Comparison of ENCODE assay signal across 1 cellular context in the genomic region with DNA sequence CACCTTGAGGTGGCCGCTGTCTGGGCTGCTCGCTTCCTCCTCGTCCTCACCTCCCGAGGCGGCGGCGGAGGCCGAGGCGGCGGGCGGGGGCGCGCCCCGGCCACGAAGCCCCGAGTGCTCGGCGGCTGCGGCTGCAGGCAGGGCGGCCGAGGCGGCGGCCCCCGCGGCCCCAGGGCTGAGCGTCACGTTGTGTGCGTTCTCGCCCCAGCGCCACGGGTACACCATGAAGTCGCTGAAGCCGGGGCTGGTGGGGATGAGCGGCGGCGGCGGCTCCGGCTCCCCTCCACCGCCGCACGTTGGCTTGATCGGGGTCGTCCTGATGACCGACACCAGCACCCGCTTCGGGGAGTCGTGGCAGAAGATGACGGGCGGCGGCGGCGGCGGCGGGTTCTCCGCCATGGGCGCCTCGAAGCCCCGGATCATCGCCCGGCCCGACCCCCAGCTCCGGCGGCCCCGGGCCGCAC.
TF ChIP-seq lines count a peak whose summit lies in the region.

No MANE protein-coding gene starts in this region.

TF ChIP-seq in HepG2, 621 proteins besides CTCF, POLR2A, EP300 and RAD21 (continued from another document):
- TF ChIP-seq, protein P1, sequence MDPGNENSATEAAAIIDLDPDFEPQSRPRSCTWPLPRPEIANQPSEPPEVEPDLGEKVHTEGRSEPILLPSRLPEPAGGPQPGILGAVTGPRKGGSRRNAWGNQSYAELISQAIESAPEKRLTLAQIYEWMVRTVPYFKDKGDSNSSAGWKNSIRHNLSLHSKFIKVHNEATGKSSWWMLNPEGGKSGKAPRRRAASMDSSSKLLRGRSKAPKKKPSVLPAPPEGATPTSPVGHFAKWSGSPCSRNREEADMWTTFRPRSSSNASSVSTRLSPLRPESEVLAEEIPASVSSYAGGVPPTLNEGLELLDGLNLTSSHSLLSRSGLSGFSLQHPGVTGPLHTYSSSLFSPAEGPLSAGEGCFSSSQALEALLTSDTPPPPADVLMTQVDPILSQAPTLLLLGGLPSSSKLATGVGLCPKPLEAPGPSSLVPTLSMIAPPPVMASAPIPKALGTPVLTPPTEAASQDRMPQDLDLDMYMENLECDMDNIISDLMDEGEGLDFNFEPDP (CRISPR knock-in tag; conservative IDR thresholded peaks at IDR 0.05), result no peak
- no peak for TF ChIP-seq POLR2G (IDR thresholded peaks at IDR 0.05; ENCODE audit: low read depth, low read length)
- no peak for TF ChIP-seq HNRNPK (IDR thresholded peaks at IDR 0.05; ENCODE audit: low read depth, low read length, poor library complexity, severe bottlenecking)
- TF ChIP-seq, protein P2, sequence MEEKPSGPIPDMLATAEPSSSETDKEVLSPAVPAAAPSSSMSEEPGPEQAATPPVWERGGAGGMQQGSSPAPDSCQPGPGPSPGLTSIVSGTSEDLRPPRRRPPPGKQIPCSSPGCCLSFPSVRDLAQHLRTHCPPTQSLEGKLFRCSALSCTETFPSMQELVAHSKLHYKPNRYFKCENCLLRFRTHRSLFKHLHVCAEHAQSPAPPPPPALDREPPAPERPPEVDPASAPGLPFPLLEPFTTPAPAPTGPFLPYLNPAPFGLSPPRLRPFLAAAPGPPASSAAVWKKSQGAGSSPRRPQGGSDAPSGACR (CRISPR knock-in tag; IDR thresholded peaks at IDR 0.05), result no peak
- TF ChIP-seq ZBTB49 (CRISPR knock-in tag; IDR thresholded peaks at IDR 0.05; ENCODE audit: borderline replicate concordance), result no peak
- TF ChIP-seq ZNF563 (CRISPR knock-in tag; IDR thresholded peaks at IDR 0.05), result 0 out of 2 replicates have a peak, but pooled peaks have one; percentile 7
- no peak for TF ChIP-seq MZF1 (CRISPR knock-in tag; IDR thresholded peaks at IDR 0.05; ENCODE audit: borderline replicate concordance)
- no peak for TF ChIP-seq ZNF557 (CRISPR knock-in tag; IDR thresholded peaks at IDR 0.05)
- TF ChIP-seq ZNF577 (CRISPR knock-in tag; IDR thresholded peaks at IDR 0.05; ENCODE audit: borderline replicate concordance, low read depth), result no peak
- 0 out of 2 replicates have a peak, but pooled peaks have one; percentile 2 for TF ChIP-seq ZNF451 (CRISPR knock-in tag; IDR thresholded peaks at IDR 0.05)
- no peak for TF ChIP-seq KDM5B (CRISPR knock-in tag; IDR thresholded peaks at IDR 0.05; ENCODE audit: borderline replicate concordance)
- no peak for TF ChIP-seq KLF6 (CRISPR knock-in tag; IDR thresholded peaks at IDR 0.05)
- TF ChIP-seq ARNT (IDR thresholded peaks at IDR 0.05), result no peak
- TF ChIP-seq, protein P3, sequence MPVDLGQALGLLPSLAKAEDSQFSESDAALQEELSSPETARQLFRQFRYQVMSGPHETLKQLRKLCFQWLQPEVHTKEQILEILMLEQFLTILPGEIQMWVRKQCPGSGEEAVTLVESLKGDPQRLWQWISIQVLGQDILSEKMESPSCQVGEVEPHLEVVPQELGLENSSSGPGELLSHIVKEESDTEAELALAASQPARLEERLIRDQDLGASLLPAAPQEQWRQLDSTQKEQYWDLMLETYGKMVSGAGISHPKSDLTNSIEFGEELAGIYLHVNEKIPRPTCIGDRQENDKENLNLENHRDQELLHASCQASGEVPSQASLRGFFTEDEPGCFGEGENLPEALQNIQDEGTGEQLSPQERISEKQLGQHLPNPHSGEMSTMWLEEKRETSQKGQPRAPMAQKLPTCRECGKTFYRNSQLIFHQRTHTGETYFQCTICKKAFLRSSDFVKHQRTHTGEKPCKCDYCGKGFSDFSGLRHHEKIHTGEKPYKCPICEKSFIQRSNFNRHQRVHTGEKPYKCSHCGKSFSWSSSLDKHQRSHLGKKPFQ (CRISPR knock-in tag; IDR thresholded peaks at IDR 0.05; ENCODE audit: insufficient replicate concordance), result no peak
- TF ChIP-seq HNF4A (CRISPR knock-in tag; IDR thresholded peaks at IDR 0.05), result no peak
- TF ChIP-seq AGO1 (IDR thresholded peaks at IDR 0.05; ENCODE audit: low read depth, low read length, poor library complexity, severe bottlenecking), result peak; percentile 57
- no peak for TF ChIP-seq ZNF550 (CRISPR knock-in tag; IDR thresholded peaks at IDR 0.05; ENCODE audit: borderline replicate concordance)
- TF ChIP-seq ZNF24 (IDR thresholded peaks at IDR 0.05), result no peak
- TF ChIP-seq, protein P4, sequence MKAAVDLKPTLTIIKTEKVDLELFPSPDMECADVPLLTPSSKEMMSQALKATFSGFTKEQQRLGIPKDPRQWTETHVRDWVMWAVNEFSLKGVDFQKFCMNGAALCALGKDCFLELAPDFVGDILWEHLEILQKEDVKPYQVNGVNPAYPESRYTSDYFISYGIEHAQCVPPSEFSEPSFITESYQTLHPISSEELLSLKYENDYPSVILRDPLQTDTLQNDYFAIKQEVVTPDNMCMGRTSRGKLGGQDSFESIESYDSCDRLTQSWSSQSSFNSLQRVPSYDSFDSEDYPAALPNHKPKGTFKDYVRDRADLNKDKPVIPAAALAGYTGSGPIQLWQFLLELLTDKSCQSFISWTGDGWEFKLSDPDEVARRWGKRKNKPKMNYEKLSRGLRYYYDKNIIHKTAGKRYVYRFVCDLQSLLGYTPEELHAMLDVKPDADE (CRISPR knock-in tag; IDR thresholded peaks at IDR 0.05), result 0 out of 2 replicates have a peak, but pooled peaks have one; percentile 69
- no peak for TF ChIP-seq CEBPG (CRISPR knock-in tag; IDR thresholded peaks at IDR 0.05)
TF ChIP-seq in HepG2: peak in this region for 11.
